ENCODE assay signal across 1 cellular context in the genomic region with DNA sequence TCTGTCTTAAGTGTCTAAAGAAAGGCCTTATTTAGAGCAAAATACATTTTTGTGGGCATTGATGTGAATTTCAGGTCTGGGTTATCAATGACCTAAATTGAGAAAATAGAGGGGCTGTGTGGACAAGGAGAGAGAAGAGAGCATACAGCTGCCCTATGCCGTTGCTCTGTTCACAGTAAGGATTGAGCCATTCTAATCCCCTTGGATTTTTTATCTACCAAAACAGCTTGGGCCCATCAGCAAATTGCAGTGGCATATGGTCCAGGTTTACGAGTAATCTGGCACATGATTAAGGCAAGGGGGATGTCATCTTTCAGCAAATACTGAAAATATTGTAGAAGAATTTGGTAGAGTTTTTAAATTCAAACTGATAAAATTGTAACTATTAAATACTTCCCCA.
TF ChIP-seq lines count a peak whose summit lies in the region.

No MANE protein-coding gene starts in this region.

TF ChIP-seq in GM23338, 12 proteins besides CTCF, POLR2A, EP300 and RAD21 (continued from another document):
- TF ChIP-seq, protein P1, sequence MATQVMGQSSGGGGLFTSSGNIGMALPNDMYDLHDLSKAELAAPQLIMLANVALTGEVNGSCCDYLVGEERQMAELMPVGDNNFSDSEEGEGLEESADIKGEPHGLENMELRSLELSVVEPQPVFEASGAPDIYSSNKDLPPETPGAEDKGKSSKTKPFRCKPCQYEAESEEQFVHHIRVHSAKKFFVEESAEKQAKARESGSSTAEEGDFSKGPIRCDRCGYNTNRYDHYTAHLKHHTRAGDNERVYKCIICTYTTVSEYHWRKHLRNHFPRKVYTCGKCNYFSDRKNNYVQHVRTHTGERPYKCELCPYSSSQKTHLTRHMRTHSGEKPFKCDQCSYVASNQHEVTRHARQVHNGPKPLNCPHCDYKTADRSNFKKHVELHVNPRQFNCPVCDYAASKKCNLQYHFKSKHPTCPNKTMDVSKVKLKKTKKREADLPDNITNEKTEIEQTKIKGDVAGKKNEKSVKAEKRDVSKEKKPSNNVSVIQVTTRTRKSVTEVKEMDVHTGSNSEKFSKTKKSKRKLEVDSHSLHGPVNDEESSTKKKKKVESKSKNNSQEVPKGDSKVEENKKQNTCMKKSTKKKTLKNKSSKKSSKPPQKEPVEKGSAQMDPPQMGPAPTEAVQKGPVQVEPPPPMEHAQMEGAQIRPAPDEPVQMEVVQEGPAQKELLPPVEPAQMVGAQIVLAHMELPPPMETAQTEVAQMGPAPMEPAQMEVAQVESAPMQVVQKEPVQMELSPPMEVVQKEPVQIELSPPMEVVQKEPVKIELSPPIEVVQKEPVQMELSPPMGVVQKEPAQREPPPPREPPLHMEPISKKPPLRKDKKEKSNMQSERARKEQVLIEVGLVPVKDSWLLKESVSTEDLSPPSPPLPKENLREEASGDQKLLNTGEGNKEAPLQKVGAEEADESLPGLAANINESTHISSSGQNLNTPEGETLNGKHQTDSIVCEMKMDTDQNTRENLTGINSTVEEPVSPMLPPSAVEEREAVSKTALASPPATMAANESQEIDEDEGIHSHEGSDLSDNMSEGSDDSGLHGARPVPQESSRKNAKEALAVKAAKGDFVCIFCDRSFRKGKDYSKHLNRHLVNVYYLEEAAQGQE (IDR thresholded peaks at IDR 0.05; ENCODE audit: unreplicated experiment) = no peak
- TF ChIP-seq JUNB (IDR thresholded peaks at IDR 0.05; ENCODE audit: unreplicated experiment) (no peak), EZH2phosphoT487 (IDR thresholded peaks at IDR 0.05; ENCODE audit: unreplicated experiment) (no peak), NANOG (IDR thresholded peaks at IDR 0.05; ENCODE audit: borderline replicate concordance) (no peak), EZH2 (IDR thresholded peaks at IDR 0.05; ENCODE audit: low read depth, unreplicated experiment) (no peak)
